Comparison of ENCODE assay signal across 9 cellular contexts in genomic region chr22:37266581-37267127, GRCh38. TPM values are rescaled to one million over a fixed set of nuclear protein-coding genes. Genes with fewer than 3 reads are reported as not detected.
DNase-seq lines count a peak whose midpoint lies in the region; ATAC-seq and TF ChIP-seq lines count a peak whose summit lies in the region.
"Had no signal": no experiment of that assay in that cellular context is flagged by ENCODE, and none has a peak within 500 bp of the region (broad histone marks: within the 10 kb centered on the region; RNA-seq: fewer than 3 reads in every experiment).

No MANE protein-coding gene starts in this region.

- peaks cover 33% of the 10 kb centered on the region for H3K4me1 Mint-ChIP-seq in activated naive CD8-positive, alpha-beta T cell treated with anti-CD3 and anti-CD28 coated beads, Interleukin-2, amount 50 U/mL, for 24 hours
- H3K4me1 Mint-ChIP-seq in mesothelial cell of epicardium, result peaks cover 3% of the 10 kb centered on the region

- peaks cover 7% of the 10 kb centered on the region for H3K9me3 Mint-ChIP-seq in activated naive CD8-positive, alpha-beta T cell treated with anti-CD3 and anti-CD28 coated beads, Interleukin-2, amount 50 U/mL, for 24 hours
- H3K9me3 Mint-ChIP-seq in mesothelial cell of epicardium, result peaks cover 9% of the 10 kb centered on the region

- H2AFZ ChIP-seq in ACC112 (ENCODE audit: low read length, unreplicated experiment), result peak overlapping the region; percentile 90

- no peaks in the 10 kb centered on the region for H3K27me3 ChIP-seq in ACC112 (ENCODE audit: insufficient read depth, low read length)
- H3K27me3 ChIP-seq: uterus had no signal

- TF ChIP-seq CTCF in HFF-Myc (IDR thresholded peaks at IDR 0.05; ENCODE audit: low read depth, low read length, missing control alignments), result no peak
- TF ChIP-seq CTCF in mesothelial cell of epicardium (IDR thresholded peaks at IDR 0.05; ENCODE audit: unreplicated experiment), result no peak

- peak overlapping the region; percentile 71 for H3K27ac Mint-ChIP-seq in activated naive CD8-positive, alpha-beta T cell treated with anti-CD3 and anti-CD28 coated beads, Interleukin-2, amount 50 U/mL, for 24 hours
- no peak overlapping the region for H3K27ac Mint-ChIP-seq in mesothelial cell of epicardium

- peaks cover 12% of the 10 kb centered on the region for H3K4me1 ChIP-seq in ACC112 (ENCODE audit: control insufficient read depth, insufficient read depth, low read length, unreplicated experiment)
- H3K4me1 ChIP-seq: uterus had no signal

- H3K79me2 ChIP-seq in ACC112 (ENCODE audit: control insufficient read depth, insufficient read depth, low read length, unreplicated experiment), result no peaks in the 10 kb centered on the region

- H3K27ac ChIP-seq in ACC112 (ENCODE audit: low read depth, low read length), result no peak overlapping the region
- H3K27ac ChIP-seq: uterus had no signal

- no peaks in the 10 kb centered on the region for H3K36me3 ChIP-seq in ACC112 (ENCODE audit: insufficient read depth, low read length)
- H3K36me3 ChIP-seq: uterus had no signal

- H3K4me3 Mint-ChIP-seq in activated naive CD8-positive, alpha-beta T cell treated with anti-CD3 and anti-CD28 coated beads, Interleukin-2, amount 50 U/mL, for 24 hours, result peak overlapping the region; percentile 82
- peak overlapping the region; percentile 47 for H3K4me3 Mint-ChIP-seq in mesothelial cell of epicardium

- H3K27me3 Mint-ChIP-seq in activated naive CD8-positive, alpha-beta T cell treated with anti-CD3 and anti-CD28 coated beads, Interleukin-2, amount 50 U/mL, for 24 hours, result peaks cover 3% of the 10 kb centered on the region
- peaks cover 43% of the 10 kb centered on the region for H3K27me3 Mint-ChIP-seq in mesothelial cell of epicardium (ENCODE audit: low read depth)

- DNase-seq in HFF-Myc (ENCODE audit: extremely low read depth, low read depth) (no peak), mesothelial cell of epicardium (ENCODE audit: low spot score in 2 of 2, unreplicated experiment in 2 of 2) (no peak), dedifferentiated amniotic fluid mesenchymal stem cell (ENCODE audit: extremely low spot score) (no peak), amygdala (lab: John Stamatoyannopoulos, UW) (no peak), NCI-H2107 treated with DMSO at 0.1 percent for 48 hours (lab: John Stamatoyannopoulos, UW; ENCODE audit: unreplicated experiment) (no peak), T1000 (lab: John Stamatoyannopoulos, UW) (no peak)
- no peak for DNase-seq in activated naive CD8-positive, alpha-beta T cell treated with anti-CD3 and anti-CD28 coated beads, Interleukin-2, amount 50 U/mL, for 24 hours
- DNase-seq: uterus had no signal

- ATAC-seq in activated naive CD8-positive, alpha-beta T cell treated with anti-CD3 and anti-CD28 coated beads, Interleukin-2, amount 50 U/mL, for 24 hours, result peak; percentile 35

- no peaks in the 10 kb centered on the region for H3K36me3 Mint-ChIP-seq in activated naive CD8-positive, alpha-beta T cell treated with anti-CD3 and anti-CD28 coated beads, Interleukin-2, amount 50 U/mL, for 24 hours (ENCODE audit: low read depth)
- no peaks in the 10 kb centered on the region for H3K36me3 Mint-ChIP-seq in mesothelial cell of epicardium

- H3K4me3 ChIP-seq in ACC112 (ENCODE audit: low read depth, low read length) (peak overlapping the region; percentile 80), HFF-Myc (replicated peaks; ENCODE audit: low read depth, low read length) (peak overlapping the region; percentile 32)

RNA-seq across cellular contexts. Expression of gene CYTH4, which starts 15.7 kb away (rescaled TPM):
- 0.11 TPM in 1 of 3 replicates, not detected in the others for total RNA-seq in mesothelial cell of epicardium

RNA-seq across cellular contexts. Expression of gene RAC2, which starts 22.6 kb away (rescaled TPM):
- total RNA-seq in mesothelial cell of epicardium, result 6.3 to 6.5 TPM (median 6.4 TPM) in 3 replicates

RNA-seq across cellular contexts. Expression of gene SSTR3, which starts 54.4 kb away (rescaled TPM):
- 0.61 to 0.82 TPM (median 0.69 TPM) in 3 replicates for total RNA-seq in mesothelial cell of epicardium
